1 cellular context compared by ENCODE assay signal in the genomic region with DNA sequence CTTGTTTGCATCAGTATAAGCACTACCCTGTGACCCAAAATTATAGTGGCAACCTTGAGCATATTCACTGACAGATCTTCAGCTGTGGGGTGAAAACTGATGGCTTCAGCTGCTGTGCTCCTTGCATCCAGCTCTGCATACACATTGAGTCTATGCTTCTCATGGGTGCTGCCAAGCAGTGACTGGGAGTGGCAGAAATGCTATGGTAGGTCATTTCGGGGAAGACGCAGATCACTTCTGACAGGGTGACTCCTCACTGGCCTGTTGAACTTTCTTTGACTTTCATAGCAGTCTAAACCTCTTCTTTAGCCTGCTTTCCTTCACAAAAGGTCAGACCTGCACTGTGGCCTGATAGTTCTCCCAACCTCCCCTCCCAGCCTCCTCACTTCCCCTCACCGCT.
TF ChIP-seq lines count a peak whose summit lies in the region.

No MANE protein-coding gene starts in this region.

TF ChIP-seq in GM23338, 12 proteins besides CTCF, POLR2A, EP300 and RAD21 (continued from another document):
- TF ChIP-seq, protein P1, sequence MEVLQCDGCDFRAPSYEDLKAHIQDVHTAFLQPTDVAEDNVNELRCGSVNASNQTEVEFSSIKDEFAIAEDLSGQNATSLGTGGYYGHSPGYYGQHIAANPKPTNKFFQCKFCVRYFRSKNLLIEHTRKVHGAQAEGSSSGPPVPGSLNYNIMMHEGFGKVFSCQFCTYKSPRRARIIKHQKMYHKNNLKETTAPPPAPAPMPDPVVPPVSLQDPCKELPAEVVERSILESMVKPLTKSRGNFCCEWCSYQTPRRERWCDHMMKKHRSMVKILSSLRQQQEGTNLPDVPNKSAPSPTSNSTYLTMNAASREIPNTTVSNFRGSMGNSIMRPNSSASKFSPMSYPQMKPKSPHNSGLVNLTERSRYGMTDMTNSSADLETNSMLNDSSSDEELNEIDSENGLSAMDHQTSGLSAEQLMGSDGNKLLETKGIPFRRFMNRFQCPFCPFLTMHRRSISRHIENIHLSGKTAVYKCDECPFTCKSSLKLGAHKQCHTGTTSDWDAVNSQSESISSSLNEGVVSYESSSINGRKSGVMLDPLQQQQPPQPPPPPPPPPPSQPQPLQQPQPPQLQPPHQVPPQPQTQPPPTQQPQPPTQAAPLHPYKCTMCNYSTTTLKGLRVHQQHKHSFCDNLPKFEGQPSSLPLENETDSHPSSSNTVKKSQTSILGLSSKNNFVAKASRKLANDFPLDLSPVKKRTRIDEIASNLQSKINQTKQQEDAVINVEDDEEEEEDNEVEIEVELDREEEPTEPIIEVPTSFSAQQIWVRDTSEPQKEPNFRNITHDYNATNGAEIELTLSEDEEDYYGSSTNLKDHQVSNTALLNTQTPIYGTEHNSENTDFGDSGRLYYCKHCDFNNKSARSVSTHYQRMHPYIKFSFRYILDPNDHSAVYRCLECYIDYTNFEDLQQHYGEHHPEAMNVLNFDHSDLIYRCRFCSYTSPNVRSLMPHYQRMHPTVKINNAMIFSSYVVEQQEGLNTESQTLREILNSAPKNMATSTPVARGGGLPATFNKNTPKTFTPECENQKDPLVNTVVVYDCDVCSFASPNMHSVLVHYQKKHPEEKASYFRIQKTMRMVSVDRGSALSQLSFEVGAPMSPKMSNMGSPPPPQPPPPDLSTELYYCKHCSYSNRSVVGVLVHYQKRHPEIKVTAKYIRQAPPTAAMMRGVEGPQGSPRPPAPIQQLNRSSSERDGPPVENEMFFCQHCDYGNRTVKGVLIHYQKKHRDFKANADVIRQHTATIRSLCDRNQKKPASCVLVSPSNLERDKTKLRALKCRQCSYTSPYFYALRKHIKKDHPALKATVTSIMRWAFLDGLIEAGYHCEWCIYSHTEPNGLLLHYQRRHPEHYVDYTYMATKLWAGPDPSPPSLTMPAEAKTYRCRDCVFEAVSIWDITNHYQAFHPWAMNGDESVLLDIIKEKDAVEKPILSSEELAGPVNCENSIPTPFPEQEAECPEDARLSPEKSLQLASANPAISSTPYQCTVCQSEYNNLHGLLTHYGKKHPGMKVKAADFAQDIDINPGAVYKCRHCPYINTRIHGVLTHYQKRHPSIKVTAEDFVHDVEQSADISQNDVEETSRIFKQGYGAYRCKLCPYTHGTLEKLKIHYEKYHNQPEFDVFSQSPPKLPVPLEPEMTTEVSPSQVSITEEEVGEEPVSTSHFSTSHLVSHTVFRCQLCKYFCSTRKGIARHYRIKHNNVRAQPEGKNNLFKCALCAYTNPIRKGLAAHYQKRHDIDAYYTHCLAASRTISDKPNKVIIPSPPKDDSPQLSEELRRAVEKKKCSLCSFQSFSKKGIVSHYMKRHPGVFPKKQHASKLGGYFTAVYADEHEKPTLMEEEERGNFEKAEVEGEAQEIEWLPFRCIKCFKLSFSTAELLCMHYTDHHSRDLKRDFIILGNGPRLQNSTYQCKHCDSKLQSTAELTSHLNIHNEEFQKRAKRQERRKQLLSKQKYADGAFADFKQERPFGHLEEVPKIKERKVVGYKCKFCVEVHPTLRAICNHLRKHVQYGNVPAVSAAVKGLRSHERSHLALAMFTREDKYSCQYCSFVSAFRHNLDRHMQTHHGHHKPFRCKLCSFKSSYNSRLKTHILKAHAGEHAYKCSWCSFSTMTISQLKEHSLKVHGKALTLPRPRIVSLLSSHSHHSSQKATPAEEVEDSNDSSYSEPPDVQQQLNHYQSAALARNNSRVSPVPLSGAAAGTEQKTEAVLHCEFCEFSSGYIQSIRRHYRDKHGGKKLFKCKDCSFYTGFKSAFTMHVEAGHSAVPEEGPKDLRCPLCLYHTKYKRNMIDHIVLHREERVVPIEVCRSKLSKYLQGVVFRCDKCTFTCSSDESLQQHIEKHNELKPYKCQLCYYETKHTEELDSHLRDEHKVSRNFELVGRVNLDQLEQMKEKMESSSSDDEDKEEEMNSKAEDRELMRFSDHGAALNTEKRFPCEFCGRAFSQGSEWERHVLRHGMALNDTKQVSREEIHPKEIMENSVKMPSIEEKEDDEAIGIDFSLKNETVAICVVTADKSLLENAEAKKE (CRISPR knock-in tag; IDR thresholded peaks at IDR 0.05) = no peak
